ENCODE assay signal across 19 cellular contexts in genomic region chr4:28562913-28563312, GRCh38.
DNase-seq lines count a peak whose midpoint lies in the region; ATAC-seq and TF ChIP-seq lines count a peak whose summit lies in the region.
"Had no signal": no experiment of that assay in that cellular context is flagged by ENCODE, and none has a peak within 500 bp of the region (broad histone marks: within the 10 kb centered on the region; RNA-seq: fewer than 3 reads in every experiment).

No MANE protein-coding gene starts in this region.

- no peak overlapping the region for H3K4me2 ChIP-seq in PC-3 (ENCODE audit: low read length)
- H3K4me2 ChIP-seq: GM23338 had no signal

- no peaks in the 10 kb centered on the region for H3K27me3 ChIP-seq in PC-3 (ENCODE audit: low read length)
- H3K27me3 ChIP-seq: BE2C had no signal

- ATAC-seq in PC-3 = peak; percentile 61
- ATAC-seq: GM12878, GM23338, HepG2 had no signal

- CTCF ChIA-PET in PC-3 (lab: Charles Lee) = no interaction called here

- no peak overlapping the region for H2AFZ ChIP-seq in PC-3 (ENCODE audit: low read length)
- H2AFZ ChIP-seq: GM23338 had no signal

- POLR2A ChIA-PET in PC-3 (lab: Charles Lee; ENCODE audit: unreplicated experiment) = no interaction called here

- no peaks in the 10 kb centered on the region for H3F3A ChIP-seq in PC-3 (ENCODE audit: low read length, unreplicated experiment)

- H3K36me3 ChIP-seq in PC-3 (ENCODE audit: low read depth, low read length) = no peaks in the 10 kb centered on the region
- H3K36me3 ChIP-seq: BE2C had no signal

- no peak for TF ChIP-seq CTCF in 22Rv1 (IDR thresholded peaks at IDR 0.05)
- no peak for TF ChIP-seq CTCF in PC-3 (conservative IDR thresholded peaks at IDR 0.05; ENCODE audit: low read depth, low read length)
- TF ChIP-seq CTCF in epithelial cell of esophagus (IDR thresholded peaks at IDR 0.05; ENCODE audit: insufficient read depth, low read depth, low read length, missing control alignments) = no peak

- peak overlapping the region; percentile 69 for H3K27ac ChIP-seq in 22Rv1
- H3K27ac ChIP-seq in PC-3 (ENCODE audit: low read length) = no peak overlapping the region
- no peak overlapping the region for H3K27ac ChIP-seq in caudate nucleus (ENCODE audit: low read depth, low read length)

- no peak overlapping the region for H3K9ac ChIP-seq in PC-3 (ENCODE audit: low read length)

- H3K79me2 ChIP-seq in PC-3 (ENCODE audit: low read length) = no peaks in the 10 kb centered on the region

- H3K9me3 ChIP-seq in PC-3 (ENCODE audit: low read length) = no peaks in the 10 kb centered on the region
- H3K9me3 ChIP-seq: BE2C had no signal

- H3K4me3 ChIP-seq in PC-3 (ENCODE audit: low read length) (no peak overlapping the region), epithelial cell of esophagus (ENCODE audit: low read length) (no peak overlapping the region)
- H3K4me3 ChIP-seq: GM12878, GM23338 had no signal

- no peaks in the 10 kb centered on the region for H4K20me1 ChIP-seq in PC-3 (ENCODE audit: low read length)

- intact Hi-C loops in PC-3 (cut with micrococcal nuclease) = loop anchor here (5.0 kb wide), 1 partner anchor 336 kb away; no protein-coding TSS in a partner anchor

- H3K4me1 ChIP-seq in PC-3 (ENCODE audit: insufficient read depth, low read length) = peaks cover 6% of the 10 kb centered on the region
- H3K4me1 ChIP-seq: BE2C had no signal

- no TSS peak for BruUV-seq in PC-3 (replicated peaks; lab: Mats Ljungman, UMichigan)

- DNase-seq in ELR (ENCODE audit: low read depth) (peak; percentile 6), PC-3 (peak; percentile 62), epithelial cell of esophagus (ENCODE audit: low read depth) (peak; percentile 13), NCI-H446 treated with DMSO at 0.1 percent for 48 hours (lab: John Stamatoyannopoulos, UW) (no peak), caudate nucleus (lab: John Stamatoyannopoulos, UW) (no peak), mucosa of gallbladder (ENCODE audit: low spot score) (no peak)
- DNase-seq: BE2C; C1 segment of cervical spinal cord; CD4-positive, CD25-positive, alpha-beta regulatory T cell; CD8-positive, alpha-beta memory T cell; COR-L47; DMS 273 treated with DMSO at 0.1 percent for 48 hours; DMS53; HCEC 1CT; KBM-7 had no signal

- H3K9me2 ChIP-seq in PC-3 (replicated peaks; ENCODE audit: low read length) = no peaks in the 10 kb centered on the region

Comparison
In these comparisons a context has a peak if more than half of its experiments do, and no peak if none do; other contexts are left out.
1. DNase-seq: peak in ELR (single experiment), PC-3 (single experiment) and epithelial cell of esophagus (single experiment); none in NCI-H446 treated with DMSO at 0.1 percent for 48 hours (single experiment), caudate nucleus (0 of 61) and mucosa of gallbladder (single experiment).